Comparison of ENCODE assay signal across 1 cellular context in the genomic region with DNA sequence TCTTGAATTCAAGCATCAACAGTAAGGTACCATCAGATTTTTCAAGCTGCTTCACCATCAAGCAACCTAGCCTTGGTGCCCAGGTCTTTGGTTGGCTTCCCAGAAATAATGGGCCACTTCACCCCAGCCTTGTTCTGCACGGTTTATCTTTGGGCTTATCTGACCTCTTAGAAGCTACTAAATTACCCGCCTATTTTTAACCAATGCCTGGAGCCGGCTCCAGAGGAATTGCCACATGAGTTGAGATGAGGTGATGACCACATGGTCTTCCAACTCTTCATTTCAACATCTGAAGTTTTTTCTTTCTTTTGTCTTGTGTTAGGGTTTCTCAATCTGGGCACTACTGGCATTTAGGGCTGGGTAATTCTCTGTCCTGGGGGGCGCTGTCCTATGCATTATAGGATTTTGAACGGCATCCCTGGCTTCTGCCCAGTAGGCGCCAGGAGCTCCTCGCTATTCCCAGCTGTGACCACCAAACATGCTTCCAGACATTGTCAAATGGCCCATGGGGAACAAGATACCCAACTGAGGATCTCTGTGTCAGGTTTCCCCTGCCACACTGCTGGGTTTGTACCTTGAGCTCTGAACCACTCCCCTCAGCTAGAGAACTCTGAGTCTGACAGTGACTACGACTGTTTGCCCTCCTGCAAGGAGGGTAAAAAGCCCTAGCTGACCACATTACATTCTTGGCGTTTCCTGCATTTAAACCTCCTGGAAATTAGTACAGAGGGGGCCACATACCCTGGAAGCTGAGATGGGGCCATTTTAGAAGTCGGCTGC.
TF ChIP-seq lines count a peak whose summit lies in the region.

No MANE protein-coding gene starts in this region.

TF ChIP-seq in IMR-90, 13 proteins besides CTCF, POLR2A, EP300 and RAD21:
- TF ChIP-seq CEBPB (IDR thresholded peaks at IDR 0.05; ENCODE audit: low read depth, low read length) (no peak), RFX5 (IDR thresholded peaks at IDR 0.05; ENCODE audit: low read depth, low read length) (no peak), FOS (IDR thresholded peaks at IDR 0.05; ENCODE audit: low read depth, low read length) (no peak), RCOR1 (IDR thresholded peaks at IDR 0.05; ENCODE audit: insufficient replicate concordance, low read length) (no peak), CHD1 (IDR thresholded peaks at IDR 0.05; ENCODE audit: low read depth, low read length) (no peak), MAZ (IDR thresholded peaks at IDR 0.05; ENCODE audit: borderline replicate concordance, low read depth, low read length) (no peak), SMC3 (IDR thresholded peaks at IDR 0.05; ENCODE audit: low read depth, low read length) (no peak), MXI1 (IDR thresholded peaks at IDR 0.05; ENCODE audit: borderline replicate concordance, low read depth, low read length) (no peak), NFE2L2 (IDR thresholded peaks at IDR 0.05; ENCODE audit: low read depth, low read length) (no peak), BHLHE40 (IDR thresholded peaks at IDR 0.05; ENCODE audit: low read depth, low read length) (no peak), MAFK (IDR thresholded peaks at IDR 0.05; ENCODE audit: low read depth, low read length) (no peak)
- TF ChIP-seq, protein P1, sequence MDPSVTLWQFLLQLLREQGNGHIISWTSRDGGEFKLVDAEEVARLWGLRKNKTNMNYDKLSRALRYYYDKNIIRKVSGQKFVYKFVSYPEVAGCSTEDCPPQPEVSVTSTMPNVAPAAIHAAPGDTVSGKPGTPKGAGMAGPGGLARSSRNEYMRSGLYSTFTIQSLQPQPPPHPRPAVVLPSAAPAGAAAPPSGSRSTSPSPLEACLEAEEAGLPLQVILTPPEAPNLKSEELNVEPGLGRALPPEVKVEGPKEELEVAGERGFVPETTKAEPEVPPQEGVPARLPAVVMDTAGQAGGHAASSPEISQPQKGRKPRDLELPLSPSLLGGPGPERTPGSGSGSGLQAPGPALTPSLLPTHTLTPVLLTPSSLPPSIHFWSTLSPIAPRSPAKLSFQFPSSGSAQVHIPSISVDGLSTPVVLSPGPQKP (IDR thresholded peaks at IDR 0.05; ENCODE audit: borderline replicate concordance, low read depth, low read length) = no peak
- TF ChIP-seq, protein P2, sequence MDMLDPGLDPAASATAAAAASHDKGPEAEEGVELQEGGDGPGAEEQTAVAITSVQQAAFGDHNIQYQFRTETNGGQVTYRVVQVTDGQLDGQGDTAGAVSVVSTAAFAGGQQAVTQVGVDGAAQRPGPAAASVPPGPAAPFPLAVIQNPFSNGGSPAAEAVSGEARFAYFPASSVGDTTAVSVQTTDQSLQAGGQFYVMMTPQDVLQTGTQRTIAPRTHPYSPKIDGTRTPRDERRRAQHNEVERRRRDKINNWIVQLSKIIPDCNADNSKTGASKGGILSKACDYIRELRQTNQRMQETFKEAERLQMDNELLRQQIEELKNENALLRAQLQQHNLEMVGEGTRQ (IDR thresholded peaks at IDR 0.05; ENCODE audit: low read depth, low read length) = no peak
